In the genomic region with DNA sequence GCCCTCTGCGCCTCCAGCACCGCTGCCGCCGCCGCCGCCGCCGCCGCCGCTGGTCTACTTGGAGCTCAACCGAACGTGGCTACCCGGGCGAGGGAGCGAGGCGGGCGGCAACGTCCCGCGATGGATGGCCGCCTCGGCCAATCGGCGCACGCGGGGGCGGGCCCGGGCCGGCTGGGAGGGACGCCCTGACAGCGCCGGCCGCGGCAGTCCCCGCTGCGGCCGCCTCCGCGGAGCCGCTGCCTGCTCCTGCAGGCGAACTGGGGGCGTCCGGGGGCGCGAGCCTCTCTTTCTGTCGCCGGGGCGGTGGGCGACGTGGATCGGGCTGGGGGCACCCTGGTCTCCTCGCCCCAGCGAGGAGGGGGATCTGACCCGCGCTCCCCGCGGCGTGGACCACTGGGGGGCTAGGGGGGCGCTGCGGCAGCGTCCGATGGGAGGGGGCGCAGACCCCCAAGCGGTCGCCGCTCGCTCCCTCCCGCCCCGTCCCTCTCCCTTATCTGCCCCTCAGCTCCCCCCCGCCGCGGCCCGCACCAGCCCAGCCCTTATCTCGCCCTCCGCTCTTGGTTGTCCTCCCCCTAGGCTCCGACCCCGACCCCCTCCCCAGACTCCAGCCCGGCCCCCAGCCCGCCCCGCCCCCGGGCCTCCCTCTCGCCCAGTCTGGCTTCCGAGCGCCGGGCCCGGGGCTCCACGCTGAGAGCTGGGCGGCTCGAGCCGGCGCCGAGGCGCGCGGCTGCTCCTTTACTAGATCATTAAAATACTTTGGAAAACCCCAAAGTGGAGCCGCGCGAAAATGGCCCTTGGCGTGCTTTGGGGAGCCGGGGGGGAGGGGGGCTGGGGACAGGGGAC, we compare ENCODE assay signal across 8 cellular contexts. TPM values are rescaled to one million over a fixed set of nuclear protein-coding genes. Genes with fewer than 3 reads are reported as not detected.
A peak's percentile ranks its signal among the peaks of the same experiment; 100 is the strongest.
DNase-seq lines count a peak whose midpoint lies in the region; ATAC-seq and TF ChIP-seq lines count a peak whose summit lies in the region.

A gene (minus strand): TSS at position 56 of the 843 bp plus-strand sequence.

- peaks cover 1 to 15% of the 10 kb centered on the region in 2 donors for H3K36me3 Mint-ChIP-seq in activated T-cell treated with anti-CD3 and anti-CD28 coated beads, Interleukin-2, amount 50 U/mL, for 72 hours (ENCODE audit: insufficient read depth in 2 of 2)
- H3K36me3 Mint-ChIP-seq in naive B cell: peaks cover 0 to 5% of the 10 kb centered on the region in 2 donors
- peaks cover 6% of the 10 kb centered on the region for H3K36me3 Mint-ChIP-seq in stimulated activated memory B cell treated with anti-CD40 and anti-IgM and Interleukin-4, amounts not matched to agents 10 μg/mL and 1 μg/mL and 100 μg/mL, for 72 hours

- peak within 1 kb of the TSS; percentile 88 to 97 (median 95) for H3K27ac ChIP-seq in esophagus squamous epithelium

- TF ChIP-seq POLR2A in esophagus squamous epithelium (IDR thresholded peaks at IDR 0.05): peak in 3 of 4 donors; percentile 11 to 91 (median 90)

- peaks cover 35 to 69% (median 38%) of the 10 kb centered on the region in 3 donors for H3K4me1 ChIP-seq in esophagus squamous epithelium

- peak; percentile 81 for DNase-seq in DMS114 treated with DMSO at 0.1 percent for 48 hours (lab: John Stamatoyannopoulos, UW; ENCODE audit: unreplicated experiment)
- DNase-seq in KBM-7: peak; percentile 93
- peak; percentile 94 to 97 for DNase-seq in activated T-cell treated with anti-CD3 and anti-CD28 coated beads, Interleukin-2, amount 50 U/mL, for 72 hours
- peak; percentile 45 for DNase-seq in esophagus squamous epithelium (lab: John Stamatoyannopoulos, UW)
- peak; percentile 94 for DNase-seq in naive B cell

- peak within 1 kb of the TSS; percentile 89 to 93 for H3K4me3 Mint-ChIP-seq in activated T-cell treated with anti-CD3 and anti-CD28 coated beads, Interleukin-2, amount 50 U/mL, for 72 hours
- H3K4me3 Mint-ChIP-seq in naive B cell: peak within 1 kb of the TSS; percentile 90 to 100 (median 97)
- H3K4me3 Mint-ChIP-seq in stimulated activated memory B cell treated with anti-CD40 and anti-IgM and Interleukin-4, amounts not matched to agents 10 μg/mL and 1 μg/mL and 100 μg/mL, for 72 hours: peak within 1 kb of the TSS; percentile 84

- H3K4me3 ChIP-seq in esophagus squamous epithelium: peak within 1 kb of the TSS; percentile 71 to 98 (median 82)

- peak within 1 kb of the TSS; percentile 84 for H3K27ac Mint-ChIP-seq in activated T-cell treated with anti-CD3 and anti-CD28 coated beads, Interleukin-2, amount 50 U/mL, for 72 hours
- peak within 1 kb of the TSS; percentile 90 to 97 (median 92) for H3K27ac Mint-ChIP-seq in naive B cell
- peak within 1 kb of the TSS; percentile 65 for H3K27ac Mint-ChIP-seq in stimulated activated memory B cell treated with anti-CD40 and anti-IgM and Interleukin-4, amounts not matched to agents 10 μg/mL and 1 μg/mL and 100 μg/mL, for 72 hours

- ATAC-seq in GM21576 (IDR thresholded peaks at IDR 0.05; ENCODE audit: unreplicated experiment): peak; percentile 82
- peak; percentile 86 to 91 for ATAC-seq in activated T-cell treated with anti-CD3 and anti-CD28 coated beads, Interleukin-2, amount 50 U/mL, for 72 hours (replicated peaks in 1 of 2)
- peak; percentile 90 to 92 for ATAC-seq in naive B cell (ENCODE audit: low read depth in 2 of 2)
- ATAC-seq in stimulated activated memory B cell treated with anti-CD40 and anti-IgM and Interleukin-4, amounts not matched to agents 10 μg/mL and 1 μg/mL and 100 μg/mL, for 72 hours: peak; percentile 96

- no peaks in the 10 kb centered on the region for H3K27me3 Mint-ChIP-seq in activated T-cell treated with anti-CD3 and anti-CD28 coated beads, Interleukin-2, amount 50 U/mL, for 72 hours (ENCODE audit: low read depth)
- peaks cover 0 to 10% (median 3%) of the 10 kb centered on the region in 3 donors for H3K27me3 Mint-ChIP-seq in naive B cell
- H3K27me3 Mint-ChIP-seq in stimulated activated memory B cell treated with anti-CD40 and anti-IgM and Interleukin-4, amounts not matched to agents 10 μg/mL and 1 μg/mL and 100 μg/mL, for 72 hours: no peaks in the 10 kb centered on the region

- in situ Hi-C loops in KBM-7 (cut with MboI; ENCODE audit: low pct_unique_long_range_greater_than_20kb, low sequenced_read_pairs): no loop called here

- 0% methylated on average over 1 to 13 of the region's 100 CpGs for WGBS in esophagus squamous epithelium, 2 donors

- peaks cover 58% of the 10 kb centered on the region for H3K4me1 Mint-ChIP-seq in activated T-cell treated with anti-CD3 and anti-CD28 coated beads, Interleukin-2, amount 50 U/mL, for 72 hours (ENCODE audit: low read depth)
- peaks cover 41 to 52% (median 51%) of the 10 kb centered on the region in 3 donors for H3K4me1 Mint-ChIP-seq in naive B cell
- peaks cover 52% of the 10 kb centered on the region for H3K4me1 Mint-ChIP-seq in stimulated activated memory B cell treated with anti-CD40 and anti-IgM and Interleukin-4, amounts not matched to agents 10 μg/mL and 1 μg/mL and 100 μg/mL, for 72 hours

- no peaks in the 10 kb centered on the region for H3K9me3 Mint-ChIP-seq in activated T-cell treated with anti-CD3 and anti-CD28 coated beads, Interleukin-2, amount 50 U/mL, for 72 hours
- no peaks in the 10 kb centered on the region for H3K9me3 Mint-ChIP-seq in naive B cell
- no peaks in the 10 kb centered on the region for H3K9me3 Mint-ChIP-seq in stimulated activated memory B cell treated with anti-CD40 and anti-IgM and Interleukin-4, amounts not matched to agents 10 μg/mL and 1 μg/mL and 100 μg/mL, for 72 hours

- H3K36me3 ChIP-seq in esophagus squamous epithelium: peaks cover 0 to 18% (median 0%) of the 10 kb centered on the region in 3 donors

- intact Hi-C loops in esophagus squamous epithelium (cut with DNase I): loop anchor here (2.0 to 10.0 kb wide), 2 partner anchors 82 to 132 kb away; no protein-coding TSS in a partner anchor

- no peaks in the 10 kb centered on the region for H3K9me3 ChIP-seq in esophagus squamous epithelium

- no peaks in the 10 kb centered on the region for H3K27me3 ChIP-seq in esophagus squamous epithelium

- TF ChIP-seq CTCF in esophagus squamous epithelium (IDR thresholded peaks at IDR 0.05): peak in 2 of 6 experiments; percentile 19 to 25

TF ChIP-seq in PFSK-1, 5 proteins besides CTCF, POLR2A, EP300 and RAD21:
- TF ChIP-seq FOXP2 (optimal IDR thresholded peaks at IDR 0.05; ENCODE audit: borderline replicate concordance, extremely low read depth, extremely low read length, insufficient read depth) (peak; percentile 40), TAF1 (IDR thresholded peaks at IDR 0.05; ENCODE audit: borderline replicate concordance, insufficient read depth, low read length) (peak; percentile 60), POLR2AphosphoS5 (IDR thresholded peaks at IDR 0.05; ENCODE audit: low read depth, low read length) (0 out of 2 replicates have a peak, but pooled peaks have one; percentile 55), SIN3A (IDR thresholded peaks at IDR 0.05; ENCODE audit: borderline replicate concordance, insufficient read depth, low read length) (no peak)
- TF ChIP-seq, protein P1, sequence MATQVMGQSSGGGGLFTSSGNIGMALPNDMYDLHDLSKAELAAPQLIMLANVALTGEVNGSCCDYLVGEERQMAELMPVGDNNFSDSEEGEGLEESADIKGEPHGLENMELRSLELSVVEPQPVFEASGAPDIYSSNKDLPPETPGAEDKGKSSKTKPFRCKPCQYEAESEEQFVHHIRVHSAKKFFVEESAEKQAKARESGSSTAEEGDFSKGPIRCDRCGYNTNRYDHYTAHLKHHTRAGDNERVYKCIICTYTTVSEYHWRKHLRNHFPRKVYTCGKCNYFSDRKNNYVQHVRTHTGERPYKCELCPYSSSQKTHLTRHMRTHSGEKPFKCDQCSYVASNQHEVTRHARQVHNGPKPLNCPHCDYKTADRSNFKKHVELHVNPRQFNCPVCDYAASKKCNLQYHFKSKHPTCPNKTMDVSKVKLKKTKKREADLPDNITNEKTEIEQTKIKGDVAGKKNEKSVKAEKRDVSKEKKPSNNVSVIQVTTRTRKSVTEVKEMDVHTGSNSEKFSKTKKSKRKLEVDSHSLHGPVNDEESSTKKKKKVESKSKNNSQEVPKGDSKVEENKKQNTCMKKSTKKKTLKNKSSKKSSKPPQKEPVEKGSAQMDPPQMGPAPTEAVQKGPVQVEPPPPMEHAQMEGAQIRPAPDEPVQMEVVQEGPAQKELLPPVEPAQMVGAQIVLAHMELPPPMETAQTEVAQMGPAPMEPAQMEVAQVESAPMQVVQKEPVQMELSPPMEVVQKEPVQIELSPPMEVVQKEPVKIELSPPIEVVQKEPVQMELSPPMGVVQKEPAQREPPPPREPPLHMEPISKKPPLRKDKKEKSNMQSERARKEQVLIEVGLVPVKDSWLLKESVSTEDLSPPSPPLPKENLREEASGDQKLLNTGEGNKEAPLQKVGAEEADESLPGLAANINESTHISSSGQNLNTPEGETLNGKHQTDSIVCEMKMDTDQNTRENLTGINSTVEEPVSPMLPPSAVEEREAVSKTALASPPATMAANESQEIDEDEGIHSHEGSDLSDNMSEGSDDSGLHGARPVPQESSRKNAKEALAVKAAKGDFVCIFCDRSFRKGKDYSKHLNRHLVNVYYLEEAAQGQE (IDR thresholded peaks at IDR 0.05; ENCODE audit: insufficient read depth in 1 of 2, low read depth in 2 of 2, low read length in 2 of 2): no peak

RNA-seq across cellular contexts. Expression of the gene that starts here (rescaled TPM):
- polyA plus RNA-seq in PFSK-1 (2012; ENCODE audit: insufficient read length, low read depth): 86.9 TPM
- total RNA-seq in activated T-cell treated with anti-CD3 and anti-CD28 coated beads, Interleukin-2, amount 50 U/mL, for 72 hours: 10 to 100 TPM; 70.1 to 84.9 TPM
- total RNA-seq in esophagus squamous epithelium: 10 to 100 TPM; 17.1 to 25.4 (median 21.5) TPM
- 1 to 10 TPM; 1.7 to 4.2 (median 2.2) TPM for polyA plus RNA-seq in naive B cell (ENCODE audit: low read depth in 6 of 6)

Comparison
In these comparisons a context has a peak if more than half of its experiments do, and no peak if none do; other contexts are left out.
1. Peak in every context shown above with its lines: DNase-seq, ATAC-seq, H3K4me3 ChIP-seq and H3K27ac ChIP-seq.
2. DNase-seq: peak in every context shown above with its lines; median percentile 96 in activated T-cell treated with anti-CD3 and anti-CD28 coated beads, Interleukin-2, amount 50 U/mL, for 72 hours; 94 in naive B cell; 93 in KBM-7; 81 in DMS114 treated with DMSO at 0.1 percent for 48 hours; 45 in esophagus squamous epithelium.